Comparison of ENCODE assay signal across 8 cellular contexts in the genomic region with DNA sequence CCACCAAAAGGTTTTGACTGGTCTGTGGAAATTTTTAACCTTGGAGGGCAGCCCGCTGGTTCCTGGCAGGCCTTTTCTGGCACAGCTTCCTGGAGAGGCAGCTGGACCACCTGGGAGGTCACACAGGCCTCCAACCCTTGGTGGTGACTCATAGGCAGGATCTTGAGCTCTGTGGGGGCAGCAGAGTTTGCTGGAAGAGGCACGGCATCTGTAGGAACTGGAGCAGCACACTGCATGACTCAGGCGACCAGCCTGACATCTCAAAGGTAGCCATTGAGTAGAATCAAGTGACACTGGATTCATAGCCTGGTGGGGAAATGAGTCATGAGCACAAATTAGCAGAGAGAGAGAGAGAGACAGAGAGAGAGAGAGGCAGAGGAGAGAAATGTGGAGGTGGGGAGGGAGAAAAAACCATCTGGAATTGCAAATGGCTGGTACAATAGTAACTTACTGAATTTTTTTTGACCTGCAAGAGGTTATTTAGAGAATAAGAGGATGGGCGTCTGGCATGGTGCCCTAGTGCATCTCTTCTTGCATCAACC. TPM values are rescaled to one million over a fixed set of nuclear protein-coding genes. Genes with fewer than 3 reads are reported as not detected.
DNase-seq lines count a peak whose midpoint lies in the region; ATAC-seq and TF ChIP-seq lines count a peak whose summit lies in the region.

No MANE protein-coding gene starts in this region.

- H3K4me1 ChIP-seq in neuronal stem cell (ENCODE audit: control insufficient read depth in 2 of 2, insufficient read depth in 1 of 2, low read depth in 1 of 2, low read length in 2 of 2) = peaks cover 3 to 5% of the 10 kb centered on the region in 2 donors

- no peak overlapping the region for H3K14ac ChIP-seq in neuronal stem cell (ENCODE audit: low read length)

- no peak overlapping the region for H2BK12ac ChIP-seq in neuronal stem cell (ENCODE audit: low read length)

- no peak overlapping the region for H3K9ac ChIP-seq in neuronal stem cell (ENCODE audit: low read depth, low read length, poor library complexity)

- WGBS in neuronal stem cell (ENCODE audit: extremely low coverage in 2 of 2, insufficient read length in 2 of 2, insufficient replicate concordance in 1 of 2), 2 donors = no CpG with 5 or more reads among the region's 4 CpGs

- no peak overlapping the region for H3K4ac ChIP-seq in neuronal stem cell (ENCODE audit: low read length)

- H2AFZ ChIP-seq in neuronal stem cell (ENCODE audit: low read length) = no peak overlapping the region

- H4K91ac ChIP-seq in neuronal stem cell (ENCODE audit: low read depth, low read length, poor library complexity) = no peak overlapping the region

- H2BK15ac ChIP-seq in neuronal stem cell (ENCODE audit: low read length) = no peak overlapping the region

- H2BK5ac ChIP-seq in neuronal stem cell (ENCODE audit: low read length) = no peak overlapping the region

- ATAC-seq in GM19455 (IDR thresholded peaks at IDR 0.05; ENCODE audit: unreplicated experiment) = no peak

- no peaks in the 10 kb centered on the region for H3K9me3 ChIP-seq in neuronal stem cell (replicated peaks in 1 of 2; ENCODE audit: control insufficient read depth in 2 of 2, insufficient read depth in 1 of 2, low read depth in 1 of 2, low read length in 2 of 2)

- DNase-seq in COLO829 (ENCODE audit: low spot score) (peak; percentile 97), M059J (ENCODE audit: low read depth) (peak; percentile 100), astrocyte of the spinal cord (ENCODE audit: low read depth, low spot score) (peak; percentile 98), lung microvascular endothelial cell (ENCODE audit: low read depth in 2 of 2) (peak; percentile 68 to 93), H7 (no peak), neuronal stem cell (ENCODE audit: low spot score) (no peak)
- DNase-seq in stimulated activated naive CD4-positive, alpha-beta T cell treated with Interleukin-2 at 50 U/mL for 16 hours (lab: John Stamatoyannopoulos, UW) = no peak

- no peak overlapping the region for H2BK120ac ChIP-seq in neuronal stem cell (ENCODE audit: low read depth, low read length)

- H3K36me3 ChIP-seq in H7 (replicated peaks; ENCODE audit: control insufficient read depth, insufficient read depth, low read length) (no peaks in the 10 kb centered on the region), neuronal stem cell (replicated peaks in 1 of 2; ENCODE audit: control insufficient read depth in 2 of 2, insufficient read depth in 2 of 2, low read length in 2 of 2) (peaks cover 0 to 8% of the 10 kb centered on the region in 2 donors)

- H3K27me3 ChIP-seq in H7 (ENCODE audit: control insufficient read depth, insufficient read depth, low read length) (no peaks in the 10 kb centered on the region), neuronal stem cell (ENCODE audit: control insufficient read depth in 3 of 3, insufficient read depth in 3 of 3, low read depth in 1 of 3, low read length in 3 of 3) (no peaks in the 10 kb centered on the region)

- H3K4me3 ChIP-seq in astrocyte of the spinal cord (ENCODE audit: low read depth, low read length) = no peak overlapping the region
- no peak overlapping the region for H3K4me3 ChIP-seq in H7 (ENCODE audit: insufficient read depth, low read depth, low read length)
- H3K4me3 ChIP-seq in neuronal stem cell (ENCODE audit: low read length in 2 of 2) = no peak overlapping the region

- in situ Hi-C loops in astrocyte of the spinal cord (cut with HindIII; ENCODE audit: low sequenced_read_pairs) = no loop called here

- TF ChIP-seq CTCF in astrocyte of the spinal cord (IDR thresholded peaks at IDR 0.05; ENCODE audit: low read depth, low read length) = no peak

- no peak overlapping the region for H3K4me2 ChIP-seq in neuronal stem cell (ENCODE audit: insufficient read depth, low read length, poor library complexity, severe bottlenecking)

- H3K23ac ChIP-seq in neuronal stem cell (ENCODE audit: low read depth, low read length, poor library complexity) = no peak overlapping the region

- H4K8ac ChIP-seq in neuronal stem cell (ENCODE audit: low read depth, low read length) = no peak overlapping the region

- no peaks in the 10 kb centered on the region for H3K79me1 ChIP-seq in neuronal stem cell (ENCODE audit: low read depth, low read length)

- no peak overlapping the region for H3K18ac ChIP-seq in neuronal stem cell (ENCODE audit: low read length)

- no peak overlapping the region for H2AK5ac ChIP-seq in neuronal stem cell (ENCODE audit: low read depth, low read length)

- no peak overlapping the region for H3K27ac ChIP-seq in neuronal stem cell (replicated peaks; ENCODE audit: low read length)

RNA-seq across cellular contexts. Expression of a gene that starts 57.4 kb away (rescaled TPM):
- total RNA-seq in M059J (2014; rRNA removed; shearing (Covaris generic)) = 1.9 and 4.2 TPM in 2 replicates
- total RNA-seq in lung microvascular endothelial cell = not detected in 2 replicates
- 0.31 TPM in 1 of 2 replicates, not detected in the other for total RNA-seq in H7 (2014; rRNA removed; shearing (Covaris generic))
- 4.2 TPM for polyA plus RNA-seq in neuronal stem cell (2013, experiment 1 of 2)
- 4.8 TPM for polyA plus RNA-seq in neuronal stem cell (2013, experiment 2 of 2)

Comparison
In these comparisons a context has a peak if more than half of its experiments do, and no peak if none do; other contexts are left out.
1. DNase-seq: peak in COLO829 (single experiment), M059J (single experiment), astrocyte of the spinal cord (single experiment) and lung microvascular endothelial cell (2 of 2); none in H7 (single experiment), neuronal stem cell (single experiment) and stimulated activated naive CD4-positive, alpha-beta T cell treated with Interleukin-2 at 50 U/mL for 16 hours (single experiment).